ENCODE assay signal across 26 cellular contexts in genomic region chr6:421211-421610, GRCh38. TPM values are rescaled to one million over a fixed set of nuclear protein-coding genes. Genes with fewer than 3 reads are reported as not detected.
DNase-seq lines count a peak whose midpoint lies in the region; ATAC-seq, FAIRE-seq and TF ChIP-seq lines count a peak whose summit lies in the region.
"Had no signal": no experiment of that assay in that cellular context is flagged by ENCODE, and none has a peak within 500 bp of the region (broad histone marks: within the 10 kb centered on the region; RNA-seq: fewer than 3 reads in every experiment).

No MANE protein-coding gene starts in this region.

- no peaks in the 10 kb centered on the region for H3K27me3 ChIP-seq in RWPE2 (ENCODE audit: insufficient read depth, poor library complexity, severe bottlenecking)
- H3K27me3 ChIP-seq: BE2C; BLaER1 treated with 17β-estradiol and CSF1 and Interleukin-3, amounts not matched to agents 10 nM and 100 nM had no signal

- H3K36me3 ChIP-seq in RWPE2 (ENCODE audit: low read depth): no peaks in the 10 kb centered on the region
- H3K36me3 ChIP-seq: BE2C; BLaER1 treated with 17β-estradiol and CSF1 and Interleukin-3, amounts not matched to agents 10 nM and 100 nM had no signal

- no peaks in the 10 kb centered on the region for H3K9me3 ChIP-seq in RWPE2 (ENCODE audit: severe bottlenecking)
- H3K9me3 ChIP-seq: BE2C had no signal

- H3K27ac ChIP-seq in RWPE2 (ENCODE audit: poor library complexity, severe bottlenecking): no peak overlapping the region
- H3K27ac ChIP-seq: BLaER1 treated with 17β-estradiol and CSF1 and Interleukin-3, amounts not matched to agents 10 nM and 100 nM had no signal

- peak; percentile 9 for FAIRE-seq in GM12892 (lab: Jason Lieb, UNC)
- FAIRE-seq: D721Med, GM12878, GM18507 had no signal

- CTCF ChIA-PET in activated naive CD4-positive, alpha-beta T cell treated with anti-CD3 and anti-CD28 coated beads for 36 hours (lab: Charles Lee): no interaction called here

- TF ChIP-seq POLR2A in GM12892 (IDR thresholded peaks at IDR 0.05; ENCODE audit: low read depth, low read length): no peak

- H3K27me3 Mint-ChIP-seq in activated naive CD4-positive, alpha-beta T cell treated with anti-CD3 and anti-CD28 coated beads, Interleukin-2, amount 50 U/mL, for 24 hours: no peaks in the 10 kb centered on the region
- no peaks in the 10 kb centered on the region for H3K27me3 Mint-ChIP-seq in activated naive CD4-positive, alpha-beta T cell treated with anti-CD3 and anti-CD28 coated beads for 36 hours (ENCODE audit: low read depth)
- H3K27me3 Mint-ChIP-seq: CD4-positive, alpha-beta T cell; CD8-positive, alpha-beta memory T cell had no signal

- peaks cover 6% of the 10 kb centered on the region for H3K36me3 Mint-ChIP-seq in activated naive CD4-positive, alpha-beta T cell treated with anti-CD3 and anti-CD28 coated beads, Interleukin-2, amount 50 U/mL, for 24 hours
- H3K36me3 Mint-ChIP-seq in activated naive CD4-positive, alpha-beta T cell treated with anti-CD3 and anti-CD28 coated beads for 36 hours (ENCODE audit: low read depth): peaks cover 5% of the 10 kb centered on the region
- H3K36me3 Mint-ChIP-seq: CD14-positive monocyte had no signal

- no peak for DNase-seq in activated naive CD4-positive, alpha-beta T cell treated with anti-CD3 and anti-CD28 coated beads for 36 hours
- DNase-seq in GM12892 (ENCODE audit: insufficient read length) (no peak), RWPE2 (ENCODE audit: low spot score) (no peak), NCI-H187 (lab: John Stamatoyannopoulos, UW) (no peak)
- DNase-seq in stimulated activated CD8-positive, alpha-beta memory T cell treated with anti-CD3 and anti-CD28 coated beads, Interleukin-4, amount 100 ng/mL, for 48 hours: peak; percentile 14
- no peak for DNase-seq in stimulated activated naive CD4-positive, alpha-beta T cell (lab: John Stamatoyannopoulos, UW)
- DNase-seq: AML-193; BE2C; CD4-positive, alpha-beta T cell; CD8-positive, alpha-beta memory T cell; DMS 273 treated with DMSO at 0.1 percent for 48 hours; DMS79; EL; GDM1; H9; HFFc6 had no signal

- TF ChIP-seq CTCF in RWPE2 (IDR thresholded peaks at IDR 0.05; ENCODE audit: poor library complexity, severe bottlenecking): no peak

- peak overlapping the region; percentile 62 for H3K27ac Mint-ChIP-seq in activated naive CD4-positive, alpha-beta T cell treated with anti-CD3 and anti-CD28 coated beads, Interleukin-2, amount 50 U/mL, for 24 hours
- H3K27ac Mint-ChIP-seq in activated naive CD4-positive, alpha-beta T cell treated with anti-CD3 and anti-CD28 coated beads for 36 hours: no peak overlapping the region
- H3K27ac Mint-ChIP-seq: CD4-positive, alpha-beta T cell; CD8-positive, alpha-beta memory T cell; GM23338; H9; HFFc6 had no signal

- peaks cover 10% of the 10 kb centered on the region for H3K4me1 ChIP-seq in RWPE2 (ENCODE audit: insufficient read depth, poor library complexity, severe bottlenecking)
- H3K4me1 ChIP-seq: BE2C had no signal

- ATAC-seq in RWPE2 (ENCODE audit: low read depth): peak; percentile 26; the same call in 1 of the 3 replicates
- ATAC-seq: GM12878, GM23338, HCT116 had no signal

- intact Hi-C loops in activated naive CD4-positive, alpha-beta T cell treated with anti-CD3 and anti-CD28 coated beads for 36 hours (cut with micrococcal nuclease): no loop called here

- H3K4me3 Mint-ChIP-seq in activated naive CD4-positive, alpha-beta T cell treated with anti-CD3 and anti-CD28 coated beads, Interleukin-2, amount 50 U/mL, for 24 hours: no peak overlapping the region
- H3K4me3 Mint-ChIP-seq in activated naive CD4-positive, alpha-beta T cell treated with anti-CD3 and anti-CD28 coated beads for 36 hours: no peak overlapping the region
- H3K4me3 Mint-ChIP-seq: CD14-positive monocyte; CD4-positive, alpha-beta T cell; CD8-positive, alpha-beta memory T cell; GM23338; H9; HFFc6 had no signal

- peaks cover under 1% of the 10 kb centered on the region for H3K9me3 Mint-ChIP-seq in activated naive CD4-positive, alpha-beta T cell treated with anti-CD3 and anti-CD28 coated beads, Interleukin-2, amount 50 U/mL, for 24 hours
- H3K9me3 Mint-ChIP-seq in activated naive CD4-positive, alpha-beta T cell treated with anti-CD3 and anti-CD28 coated beads for 36 hours: peaks cover 10% of the 10 kb centered on the region

- peaks cover 23% of the 10 kb centered on the region for H3K4me1 Mint-ChIP-seq in activated naive CD4-positive, alpha-beta T cell treated with anti-CD3 and anti-CD28 coated beads, Interleukin-2, amount 50 U/mL, for 24 hours
- H3K4me1 Mint-ChIP-seq in activated naive CD4-positive, alpha-beta T cell treated with anti-CD3 and anti-CD28 coated beads for 36 hours (ENCODE audit: low read depth): peaks cover 29% of the 10 kb centered on the region
- H3K4me1 Mint-ChIP-seq: CD14-positive monocyte, GM23338, H9 had no signal

- no peak overlapping the region for H3K4me3 ChIP-seq in RWPE2 (ENCODE audit: severe bottlenecking)
- H3K4me3 ChIP-seq: BLaER1 treated with 17β-estradiol and CSF1 and Interleukin-3, amounts not matched to agents 10 nM and 100 nM; GM12878; GM23338 had no signal

RNA-seq across cellular contexts. Expression of gene IRF4, which starts 29.7 kb away (rescaled TPM):
- total RNA-seq in activated naive CD4-positive, alpha-beta T cell treated with anti-CD3 and anti-CD28 coated beads for 36 hours: 100 to 1,000 TPM; 500 to 504 TPM
- polyA plus RNA-seq in GM12892 (2012; ENCODE audit: missing spikeins): 248 TPM
- total RNA-seq: A172, H4, HFFc6 had no signal
